8 cellular contexts compared by ENCODE assay signal in genomic region chr22:26512149-26512793, GRCh38. TPM values are rescaled to one million over a fixed set of nuclear protein-coding genes. Genes with fewer than 3 reads are reported as not detected.
A peak's percentile ranks its signal among the peaks of the same experiment; 100 is the strongest.
DNase-seq lines count a peak whose midpoint lies in the region; ATAC-seq and FAIRE-seq lines count a peak whose summit lies in the region.

TFIP11 (minus strand) TSS chr22:26512473; CDS start chr22:26510272, 2,201 bp downstream.

- H3K27ac Mint-ChIP-seq in activated T-cell treated with anti-CD3 and anti-CD28 coated beads, Interleukin-2, amount 50 U/mL, for 72 hours: peak within 1 kb of the TSS; percentile 99

- in situ Hi-C loops in KBM-7 (cut with MboI; ENCODE audit: low pct_unique_long_range_greater_than_20kb, low sequenced_read_pairs): no loop called here

- peaks cover 9 to 15% of the 10 kb centered on the region in 2 donors for H3K36me3 Mint-ChIP-seq in activated T-cell treated with anti-CD3 and anti-CD28 coated beads, Interleukin-2, amount 50 U/mL, for 72 hours (ENCODE audit: insufficient read depth in 2 of 2)

- H3K36me3 ChIP-seq in muscle layer of colon (ENCODE audit: insufficient read depth, low read length): peaks cover 29% of the 10 kb centered on the region

- DNase-seq in DMS153 treated with DMSO at 0.1 percent for 48 hours (lab: John Stamatoyannopoulos, UW; ENCODE audit: unreplicated experiment) (peak; percentile 80), KBM-7 (peak; percentile 91), RCC 7860 (ENCODE audit: low spot score) (peak; percentile 78)
- peak; percentile 94 to 96 for DNase-seq in activated T-cell treated with anti-CD3 and anti-CD28 coated beads, Interleukin-2, amount 50 U/mL, for 72 hours
- DNase-seq in stimulated activated CD8-positive, alpha-beta memory T cell treated with anti-CD3 and anti-CD28 coated beads, Interleukin-7, amount 100 ng/mL, for 1 hour (ENCODE audit: low read depth in 2 of 2): peak; percentile 78 to 80

- peak within 1 kb of the TSS; percentile 87 for H3K27ac ChIP-seq in muscle layer of colon (ENCODE audit: low read depth, low read length)

- FAIRE-seq in RCC 7860 (lab: Jason Lieb, UNC): peak; percentile 36

- peaks cover 24% of the 10 kb centered on the region for H3K4me1 ChIP-seq in muscle layer of colon (ENCODE audit: insufficient read depth, low read length)

- H3K9me3 Mint-ChIP-seq in activated T-cell treated with anti-CD3 and anti-CD28 coated beads, Interleukin-2, amount 50 U/mL, for 72 hours: no peaks in the 10 kb centered on the region

- peak within 1 kb of the TSS; percentile 73 to 86 for H3K4me3 ChIP-seq in muscle layer of colon (ENCODE audit: low read depth in 1 of 2, low read length in 2 of 2)

- no peaks in the 10 kb centered on the region for H3K27me3 ChIP-seq in muscle layer of colon (ENCODE audit: control insufficient read depth in 1 of 2, insufficient read depth in 2 of 2, low read length in 2 of 2)

- H3K4me1 Mint-ChIP-seq in activated T-cell treated with anti-CD3 and anti-CD28 coated beads, Interleukin-2, amount 50 U/mL, for 72 hours (ENCODE audit: low read depth): peaks cover 46% of the 10 kb centered on the region

- peak; percentile 94 for ATAC-seq in GM21619 (IDR thresholded peaks at IDR 0.05; ENCODE audit: unreplicated experiment)
- ATAC-seq in activated T-cell treated with anti-CD3 and anti-CD28 coated beads, Interleukin-2, amount 50 U/mL, for 72 hours (replicated peaks in 1 of 2): peak; percentile 99 to 100
- peak; percentile 94 for ATAC-seq in esophagus mucosa

- peak within 1 kb of the TSS; percentile 99 for H3K4me3 Mint-ChIP-seq in activated T-cell treated with anti-CD3 and anti-CD28 coated beads, Interleukin-2, amount 50 U/mL, for 72 hours

- H3K9me3 ChIP-seq in muscle layer of colon (ENCODE audit: low read length): no peaks in the 10 kb centered on the region

- H3K27me3 Mint-ChIP-seq in activated T-cell treated with anti-CD3 and anti-CD28 coated beads, Interleukin-2, amount 50 U/mL, for 72 hours (ENCODE audit: low read depth): no peaks in the 10 kb centered on the region

- H3K9ac ChIP-seq in muscle layer of colon (ENCODE audit: low read length): peak within 1 kb of the TSS; percentile 68

RNA-seq across cellular contexts. Expression of gene TFIP11, which starts in this region (rescaled TPM):
- total RNA-seq in activated T-cell treated with anti-CD3 and anti-CD28 coated beads, Interleukin-2, amount 50 U/mL, for 72 hours: 10 to 100 TPM; 47.0 to 62.5 TPM
- total RNA-seq in esophagus mucosa: 23.2 TPM

Comparison
In these comparisons a context has a peak if more than half of its experiments do, and no peak if none do; other contexts are left out.
1. Peak in every context shown above with its lines: DNase-seq, ATAC-seq, H3K4me3 ChIP-seq and H3K27ac ChIP-seq.